Comparison of ENCODE assay signal across 1 cellular context in the genomic region with DNA sequence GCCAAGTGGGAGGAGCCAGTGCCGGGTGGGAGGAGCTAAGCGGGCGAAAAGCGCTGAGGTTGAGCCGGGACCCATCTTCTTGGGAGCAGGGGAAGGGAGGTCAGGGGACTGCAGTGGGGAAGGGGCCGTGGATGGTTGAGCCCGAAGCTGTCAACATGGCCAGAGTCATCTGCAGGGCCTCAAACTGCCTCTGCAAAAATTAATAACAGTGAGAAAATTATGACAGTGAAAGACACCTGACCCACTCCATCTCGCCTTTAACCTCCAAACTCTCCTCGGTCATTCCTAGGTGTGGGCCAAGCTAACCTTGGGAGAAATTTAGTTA.
TF ChIP-seq lines count a peak whose summit lies in the region.

No MANE protein-coding gene starts in this region.

TF ChIP-seq in HEK293, 187 proteins besides CTCF, POLR2A, EP300 and RAD21 (continued from another document):
- TF ChIP-seq ZBTB11 (tag by site-specific recombination; conservative IDR thresholded peaks at IDR 0.05; ENCODE audit: low read depth): no peak
- TF ChIP-seq ZBTB48 (tag by site-specific recombination; IDR thresholded peaks at IDR 0.05): 0 out of 2 replicates have a peak, but pooled peaks have one; percentile 9
TF ChIP-seq in HEK293: peak in this region for 4.
